In genomic region chr3:20040476-20041196, GRCh38 we compare ENCODE assay signal across 8 cellular contexts.
DNase-seq lines count a peak whose midpoint lies in the region; ATAC-seq and TF ChIP-seq lines count a peak whose summit lies in the region.

No MANE protein-coding gene starts in this region.

- H3K4me1 ChIP-seq in effector memory CD4-positive, alpha-beta T cell (ENCODE audit: control insufficient read depth, insufficient read depth, low read length, poor library complexity, severe bottlenecking) = peaks cover 26% of the 10 kb centered on the region

- H3K27ac ChIP-seq in effector memory CD4-positive, alpha-beta T cell (ENCODE audit: insufficient read depth, low read length, poor library complexity, severe bottlenecking) = peak overlapping the region; percentile 77

- ATAC-seq in GM18909 (IDR thresholded peaks at IDR 0.05; ENCODE audit: poor library complexity, unreplicated experiment) (peak; percentile 40), HG03139 (IDR thresholded peaks at IDR 0.05; ENCODE audit: unreplicated experiment) (peak; percentile 34)

- no peaks in the 10 kb centered on the region for H3K9me3 ChIP-seq in effector memory CD4-positive, alpha-beta T cell (ENCODE audit: control insufficient read depth, low read length)

- H3K36me3 ChIP-seq in effector memory CD4-positive, alpha-beta T cell (ENCODE audit: control insufficient read depth, insufficient read depth, low read length) = no peaks in the 10 kb centered on the region

- peak; percentile 68 for DNase-seq in AG10803 (ENCODE audit: low read depth)
- peak; percentile 39 for DNase-seq in NCI-H774 (lab: John Stamatoyannopoulos, UW)
- DNase-seq in activated CD8-positive, alpha-beta memory T cell treated with anti-CD3 and anti-CD28 coated beads for 24 hours = peak; percentile 84
- peak; percentile 50 to 68 (median 58) for DNase-seq in effector memory CD4-positive, alpha-beta T cell
- DNase-seq in medulla oblongata (ENCODE audit: extremely low spot score) = peak; percentile 88
- peak; percentile 44 for DNase-seq in stimulated activated CD8-positive, alpha-beta memory T cell treated with anti-CD3 and anti-CD28 coated beads, Interleukin-12 subunit alpha, Interleukin-12 subunit beta, amount 100 ng/mL, for 4 hours (ENCODE audit: low read depth)

- H3K27me3 ChIP-seq in effector memory CD4-positive, alpha-beta T cell (replicated peaks; ENCODE audit: control insufficient read depth, insufficient read depth, low read length, poor library complexity, severe bottlenecking) = no peaks in the 10 kb centered on the region

- TF ChIP-seq CTCF in AG10803 (conservative IDR thresholded peaks at IDR 0.05; ENCODE audit: low read length) = peak; percentile 26; the same call in 1 of the 2 replicates

- H3K4me3 ChIP-seq in AG10803 (ENCODE audit: low read length) = peak overlapping the region; percentile 82
- peak overlapping the region; percentile 76 for H3K4me3 ChIP-seq in effector memory CD4-positive, alpha-beta T cell (ENCODE audit: insufficient read depth, low read depth, low read length, poor library complexity, severe bottlenecking)

Comparison
In these comparisons a context has a peak if more than half of its experiments do, and no peak if none do; other contexts are left out.
1. Peak in every context shown above with its lines: DNase-seq, ATAC-seq, H3K4me3 ChIP-seq and H3K27ac ChIP-seq.